Comparison of ENCODE assay signal across 8 cellular contexts in the genomic region with DNA sequence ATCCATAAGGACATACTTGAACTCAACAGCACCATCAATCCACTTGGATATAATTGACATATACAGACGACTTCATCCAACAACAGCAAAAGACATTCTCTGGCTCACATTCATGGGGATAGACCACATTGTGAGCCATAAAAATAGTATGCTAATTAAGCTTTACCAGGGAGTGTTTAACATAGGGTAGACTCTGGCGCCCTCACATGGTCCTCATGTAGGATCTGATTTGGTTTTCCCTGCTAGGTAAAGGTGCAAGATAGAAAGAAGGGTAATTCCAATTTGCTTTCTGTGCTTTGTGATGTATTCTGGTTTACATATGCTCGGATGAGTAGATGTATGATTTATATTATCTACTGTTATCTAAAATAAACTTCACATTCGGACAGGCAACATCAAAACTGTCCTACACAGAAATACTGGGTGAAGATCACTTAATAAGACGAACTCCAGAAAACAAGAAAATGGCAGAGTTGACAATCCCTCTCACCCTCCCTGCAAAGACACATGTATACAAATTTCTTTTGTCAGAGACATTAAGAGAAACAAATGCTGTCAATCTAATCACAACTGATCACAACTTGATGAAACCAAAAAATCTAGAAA. TPM values are rescaled to one million over a fixed set of nuclear protein-coding genes. Genes with fewer than 3 reads are reported as not detected.
A peak's percentile ranks its signal among the peaks of the same experiment; 100 is the strongest.
DNase-seq lines count a peak whose midpoint lies in the region; ATAC-seq and TF ChIP-seq lines count a peak whose summit lies in the region.

No MANE protein-coding gene starts in this region.

- H3K4me1 Mint-ChIP-seq in HFFc6 (ENCODE audit: low read depth) (peaks cover 18% of the 10 kb centered on the region), neural crest cell (no peaks in the 10 kb centered on the region)
- H3K4me1 Mint-ChIP-seq in T-helper 2 cell treated with Interferon-gamma antibody and Interleukin-4, amounts not matched to agents 5 μg/mL and 100 μg/mL, for 36 hours (ENCODE audit: low read depth): no peaks in the 10 kb centered on the region

- DNase-seq in CMK (ENCODE audit: low read depth) (peak; percentile 43), HFFc6 (peak; percentile 56), NCI-H82 treated with DMSO at 0.1 percent for 48 hours (lab: John Stamatoyannopoulos, UW; ENCODE audit: unreplicated experiment) (peak; percentile 46), dermis blood vessel endothelial cell (peak; percentile 47), neural crest cell (ENCODE audit: low read depth, low spot score) (no peak)
- DNase-seq in T-helper 2 cell treated with Interferon-gamma antibody and Interleukin-4, amounts not matched to agents 5 μg/mL and 100 μg/mL, for 36 hours (ENCODE audit: low spot score): no peak
- no peak for DNase-seq in activated CD4-positive, CD25-positive, alpha-beta regulatory T cell (lab: John Stamatoyannopoulos, UW)

- H3K27me3 Mint-ChIP-seq in HFFc6 (ENCODE audit: insufficient read depth) (peaks cover 21% of the 10 kb centered on the region), neural crest cell (ENCODE audit: low read depth) (peaks cover 23% of the 10 kb centered on the region)
- peaks cover 55% of the 10 kb centered on the region for H3K27me3 Mint-ChIP-seq in T-helper 2 cell treated with Interferon-gamma antibody and Interleukin-4, amounts not matched to agents 5 μg/mL and 100 μg/mL, for 36 hours (ENCODE audit: low read depth)

- TF ChIP-seq CTCF in HFFc6 (IDR thresholded peaks at IDR 0.05) (peak; percentile 77), neural crest cell (conservative IDR thresholded peaks at IDR 0.05) (peak; percentile 66)

- H3K36me3 Mint-ChIP-seq in HFFc6 (ENCODE audit: low read depth): no peaks in the 10 kb centered on the region
- H3K36me3 Mint-ChIP-seq in neural crest cell (ENCODE audit: low read depth): no peaks in the 10 kb centered on the region
- no peaks in the 10 kb centered on the region for H3K36me3 Mint-ChIP-seq in T-helper 2 cell treated with Interferon-gamma antibody and Interleukin-4, amounts not matched to agents 5 μg/mL and 100 μg/mL, for 36 hours (ENCODE audit: low read depth)

- H3K27ac Mint-ChIP-seq in HFFc6 (no peak overlapping the region), neural crest cell (ENCODE audit: unreplicated experiment) (no peak overlapping the region)
- no peak overlapping the region for H3K27ac Mint-ChIP-seq in T-helper 2 cell treated with Interferon-gamma antibody and Interleukin-4, amounts not matched to agents 5 μg/mL and 100 μg/mL, for 36 hours

- H3K4me3 Mint-ChIP-seq in HFFc6 (no peak overlapping the region), neural crest cell (no peak overlapping the region)
- H3K4me3 Mint-ChIP-seq in T-helper 2 cell treated with Interferon-gamma antibody and Interleukin-4, amounts not matched to agents 5 μg/mL and 100 μg/mL, for 36 hours: no peak overlapping the region

- H3K9me3 Mint-ChIP-seq in HFFc6: no peaks in the 10 kb centered on the region
- H3K9me3 Mint-ChIP-seq in neural crest cell: no peaks in the 10 kb centered on the region
- H3K9me3 Mint-ChIP-seq in T-helper 2 cell treated with Interferon-gamma antibody and Interleukin-4, amounts not matched to agents 5 μg/mL and 100 μg/mL, for 36 hours: no peaks in the 10 kb centered on the region

- ATAC-seq in GM21423 (IDR thresholded peaks at IDR 0.05; ENCODE audit: unreplicated experiment): no peak

RNA-seq across cellular contexts. Expression of a gene that starts 27.7 kb away (rescaled TPM):
- not detected for total RNA-seq in HFFc6 (2021; fragmentation: NEBNext Ultra II Directional; extraction: Animal tissue kit (Norgen Biotek cat#: 25700))
- 0.14 TPM in 1 of 2 replicates, not detected in the other for total RNA-seq in dermis blood vessel endothelial cell
- not detected in 2 replicates for total RNA-seq in neural crest cell

Comparison
In these comparisons a context has a peak if more than half of its experiments do, and no peak if none do; other contexts are left out.
1. DNase-seq: peak in CMK (single experiment), HFFc6 (single experiment), NCI-H82 treated with DMSO at 0.1 percent for 48 hours (single experiment) and dermis blood vessel endothelial cell (single experiment); none in neural crest cell (single experiment), T-helper 2 cell treated with Interferon-gamma antibody and Interleukin-4, amounts not matched to agents 5 μg/mL and 100 μg/mL, for 36 hours (single experiment) and activated CD4-positive, CD25-positive, alpha-beta regulatory T cell (0 of 4).